In genomic region chr4:147096667-147097604, GRCh38 we compare ENCODE assay signal across 8 cellular contexts.
A peak's percentile ranks its signal among the peaks of the same experiment; 100 is the strongest.
DNase-seq lines count a peak whose midpoint lies in the region; ATAC-seq, FAIRE-seq and TF ChIP-seq lines count a peak whose summit lies in the region.

No MANE protein-coding gene starts in this region.

- DNase-seq in D721Med (ENCODE audit: insufficient read length, low spot score) = no peak
- peak; percentile 21 for DNase-seq in NCI-H1092 (lab: John Stamatoyannopoulos, UW)
- peak; percentile 19 for DNase-seq in kidney epithelial cell (ENCODE audit: low read depth)
- DNase-seq in urothelium cell line (ENCODE audit: low spot score) = peak; percentile 35
- no peak for DNase-seq in hepatic stellate cell (ENCODE audit: low spot score)

- no peak overlapping the region for H3K4me3 ChIP-seq in kidney epithelial cell (ENCODE audit: low read depth, low read length)

- H3K27me3 Mint-ChIP-seq in brain = peaks cover 4% of the 10 kb centered on the region

- peak overlapping the region in 2 of 5 experiments; percentile 79 to 82 for H3K27ac Mint-ChIP-seq in brain

- H3K9me3 Mint-ChIP-seq in brain = no peaks in the 10 kb centered on the region

- peak; percentile 67 for ATAC-seq in GM21381 (IDR thresholded peaks at IDR 0.05; ENCODE audit: unreplicated experiment)
- no peak for ATAC-seq in GM21367 (IDR thresholded peaks at IDR 0.05; ENCODE audit: unreplicated experiment)

- peaks cover 11% of the 10 kb centered on the region for H3K4me1 Mint-ChIP-seq in brain

- peak overlapping the region in 2 of 5 experiments; percentile 30 to 68 for H3K4me3 Mint-ChIP-seq in brain

- no peaks in the 10 kb centered on the region for H3K27me3 ChIP-seq in kidney epithelial cell (ENCODE audit: control insufficient read depth, insufficient read depth, low read length)

- H3K36me3 Mint-ChIP-seq in brain = no peaks in the 10 kb centered on the region

- FAIRE-seq in D721Med (lab: Jason Lieb, UNC) (peak; percentile 83), urothelium cell line (lab: Jason Lieb, UNC) (no peak)

- TF ChIP-seq CTCF in D721Med (IDR thresholded peaks at IDR 0.05; ENCODE audit: insufficient read depth, missing control alignments) = peak; percentile 81
- peak; percentile 79 to 82 for TF ChIP-seq CTCF in brain (conservative IDR thresholded peaks at IDR 0.05)
- TF ChIP-seq CTCF in kidney epithelial cell (IDR thresholded peaks at IDR 0.05; ENCODE audit: insufficient read depth, low read length, poor library complexity, severe bottlenecking) = peak; percentile 40

- H3K36me3 ChIP-seq in kidney epithelial cell (ENCODE audit: control insufficient read depth, insufficient read depth, low read length) = no peaks in the 10 kb centered on the region

Comparison
In these comparisons a context has a peak if more than half of its experiments do, and no peak if none do; other contexts are left out.
1. DNase-seq: peak in NCI-H1092 (single experiment), kidney epithelial cell (single experiment) and urothelium cell line (single experiment); none in D721Med (single experiment) and hepatic stellate cell (single experiment).
2. Peak in every context shown above with its lines, with median percentiles within 50 percentile points of each other: CTCF ChIP-seq.